ENCODE assay signal across 8 cellular contexts in genomic region chr17:72985882-72986720, GRCh38.
DNase-seq lines count a peak whose midpoint lies in the region; ATAC-seq and TF ChIP-seq lines count a peak whose summit lies in the region.

No MANE protein-coding gene starts in this region.

- no peaks in the 10 kb centered on the region for H3K4me1 Mint-ChIP-seq in activated naive CD4-positive, alpha-beta T cell treated with anti-CD3 and anti-CD28 coated beads, Interleukin-2, amount 10 ng/mL, durations not matched to agents 7 days and 5 days

- DNase-seq in DMS153 (lab: John Stamatoyannopoulos, UW), result peak; percentile 45
- DNase-seq in RWPE1 (ENCODE audit: low spot score), result peak; percentile 59
- peak; percentile 64 for DNase-seq in activated naive CD4-positive, alpha-beta T cell treated with anti-CD3 and anti-CD28 coated beads, Interleukin-2, amount 10 ng/mL, durations not matched to agents 7 days and 5 days
- peak; percentile 45 to 92 (median 74) for DNase-seq in head of caudate nucleus
- peak; percentile 87 for DNase-seq in pons (ENCODE audit: low spot score)

- H3K4me3 Mint-ChIP-seq in activated naive CD4-positive, alpha-beta T cell treated with anti-CD3 and anti-CD28 coated beads, Interleukin-2, amount 10 ng/mL, durations not matched to agents 7 days and 5 days, result no peak overlapping the region

- POLR2A ChIA-PET in RWPE1 (lab: Yijun Ruan, JAX; ENCODE audit: low non-redundant PET), result no interaction called here

- H3K36me3 Mint-ChIP-seq in activated naive CD4-positive, alpha-beta T cell treated with anti-CD3 and anti-CD28 coated beads, Interleukin-2, amount 10 ng/mL, durations not matched to agents 7 days and 5 days, result no peaks in the 10 kb centered on the region

- H3K36me3 ChIP-seq in KOPT-K1 (ENCODE audit: insufficient read depth, low read length), result no peaks in the 10 kb centered on the region

- no peaks in the 10 kb centered on the region for H3K27me3 Mint-ChIP-seq in activated naive CD4-positive, alpha-beta T cell treated with anti-CD3 and anti-CD28 coated beads, Interleukin-2, amount 10 ng/mL, durations not matched to agents 7 days and 5 days

- CTCF ChIA-PET in RWPE1 (lab: Yijun Ruan, JAX), result interaction anchor here (0.6 to 1.1 kb wide), 6 partner anchors 55 to 264 kb away, joined by 3 to 4 read pairs (median 3); no protein-coding TSS in a partner anchor
- CTCF ChIA-PET in activated naive CD4-positive, alpha-beta T cell treated with anti-CD3 and anti-CD28 coated beads, Interleukin-2, amount 10 ng/mL, durations not matched to agents 7 days and 5 days (lab: Charles Lee), result interaction anchor here (0.7 to 4.1 kb wide), 26 partner anchors 8 to 429 kb away, joined by 3 to 38 read pairs (median 5); partner anchors contain the start of gene SSTR2

- H3K27ac Mint-ChIP-seq in activated naive CD4-positive, alpha-beta T cell treated with anti-CD3 and anti-CD28 coated beads, Interleukin-2, amount 10 ng/mL, durations not matched to agents 7 days and 5 days, result no peak overlapping the region

- H3K9me3 ChIP-seq in KOPT-K1 (ENCODE audit: insufficient read depth, low read length, poor library complexity, severe bottlenecking), result no peaks in the 10 kb centered on the region

- no peaks in the 10 kb centered on the region for H3K9me3 Mint-ChIP-seq in activated naive CD4-positive, alpha-beta T cell treated with anti-CD3 and anti-CD28 coated beads, Interleukin-2, amount 10 ng/mL, durations not matched to agents 7 days and 5 days

- H3K27ac ChIP-seq in KOPT-K1 (ENCODE audit: low read depth, low read length, poor library complexity, severe bottlenecking), result peak overlapping the region; percentile 7
- no peak overlapping the region for H3K27ac ChIP-seq in RWPE1

- intact Hi-C loops in head of caudate nucleus (cut with DNase I), result loop anchor here (5.0 kb wide), 1 partner anchor 101 kb away; no protein-coding TSS in a partner anchor

- ATAC-seq in GM21528 (IDR thresholded peaks at IDR 0.05; ENCODE audit: low FRiP score, unreplicated experiment) (peak; percentile 71), GM21576 (IDR thresholded peaks at IDR 0.05; ENCODE audit: unreplicated experiment) (no peak)

- peak; percentile 77 for TF ChIP-seq CTCF in RWPE1 (conservative IDR thresholded peaks at IDR 0.05; ENCODE audit: low read depth)
